ENCODE assay signal across 29 cellular contexts in the genomic region with DNA sequence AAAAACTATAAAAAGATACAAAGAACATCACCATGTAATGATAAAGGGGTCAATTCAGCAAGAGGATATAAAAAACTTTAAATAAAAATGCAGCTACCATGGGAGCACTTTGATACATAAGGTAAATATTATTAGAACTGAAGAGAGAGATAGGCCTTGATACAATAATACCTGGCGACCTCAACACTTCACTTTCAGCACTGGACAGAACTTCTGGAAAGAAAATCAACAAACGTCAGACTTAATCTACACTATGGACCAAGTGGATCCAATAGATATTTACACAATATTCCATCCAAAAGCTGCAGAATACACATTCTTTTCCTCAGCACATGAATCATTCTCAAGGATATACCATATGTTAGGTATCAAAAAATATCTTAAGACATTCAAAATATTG. TPM values are rescaled to one million over a fixed set of nuclear protein-coding genes. Genes with fewer than 3 reads are reported as not detected.
"Had no signal": no experiment of that assay in that cellular context is flagged by ENCODE, and none has a peak within 500 bp of the region (broad histone marks: within the 10 kb centered on the region; RNA-seq: fewer than 3 reads in every experiment).

No MANE protein-coding gene starts in this region.

- H3K4me1 ChIP-seq: stomach, suprapubic skin, testis, thyroid gland, tibial artery, tibial nerve, transverse colon, upper lobe of left lung, upper lobe of right lung, uterus, vagina had no signal

- H3K36me3 ChIP-seq: stomach, suprapubic skin, thoracic aorta, thyroid gland, tibial artery, tibial nerve, transverse colon, upper lobe of left lung, upper lobe of right lung, uterus, vagina had no signal

- H3K27ac ChIP-seq: stomach, suprapubic skin, testis, thoracic aorta, thyroid gland, tibial artery, tibial nerve, transverse colon, upper lobe of left lung, upper lobe of right lung, uterus, vagina had no signal

- H3K27ac Mint-ChIP-seq: stimulated activated effector memory CD8-positive, alpha-beta T cell treated with anti-CD3 and anti-CD28 coated beads, Interleukin-12 subunit alpha, Interleukin-12 subunit beta, amount 100 ng/mL, for 72 hours; stimulated activated memory B cell treated with anti-CD40 and anti-IgM and Interleukin-4, amounts not matched to agents 10 μg/mL and 1 μg/mL and 100 μg/mL, for 72 hours; stimulated activated naive B cell treated with anti-CD40 and anti-IgM and Interleukin-4, amounts not matched to agents 10 μg/mL and 1 μg/mL and 100 μg/mL, for 72 hours; stimulated activated naive CD8-positive, alpha-beta T cell treated with anti-CD3 and anti-CD28 coated beads, Interleukin-15, amount 100 ng/mL, for 72 hours; stimulated activated naive CD8-positive, alpha-beta T cell treated with anti-CD3 and anti-CD28 coated beads, Interleukin-15, Interleukin-2, amounts not matched to agents 100 ng/mL and 50 ng/mL, for 24 hours; type B pancreatic cell had no signal

- H3K4me3 Mint-ChIP-seq: stimulated activated effector memory CD8-positive, alpha-beta T cell treated with anti-CD3 and anti-CD28 coated beads, Interleukin-12 subunit alpha, Interleukin-12 subunit beta, amount 100 ng/mL, for 72 hours; stimulated activated memory B cell treated with anti-CD40 and anti-IgM and Interleukin-4, amounts not matched to agents 10 μg/mL and 1 μg/mL and 100 μg/mL, for 72 hours; stimulated activated naive B cell treated with anti-CD40 and anti-IgM and Interleukin-4, amounts not matched to agents 10 μg/mL and 1 μg/mL and 100 μg/mL, for 72 hours; stimulated activated naive CD8-positive, alpha-beta T cell treated with anti-CD3 and anti-CD28 coated beads, Interleukin-15, amount 100 ng/mL, for 72 hours; stimulated activated naive CD8-positive, alpha-beta T cell treated with anti-CD3 and anti-CD28 coated beads, Interleukin-15, Interleukin-2, amounts not matched to agents 100 ng/mL and 50 ng/mL, for 24 hours; type B pancreatic cell had no signal

- DNase-seq: stimulated activated CD4-positive, alpha-beta T cell treated with anti-CD3 and anti-CD28 coated beads, Interleukin-2, amount 100 ng/mL, for 48 hours; stimulated activated CD4-positive, alpha-beta T cell treated with anti-CD3 and anti-CD28 coated beads, Interleukin-4, amount 100 ng/mL, for 1 hour; stimulated activated CD4-positive, alpha-beta T cell treated with anti-CD3 and anti-CD28 coated beads, Interleukin-4, amount 100 ng/mL, for 24 hours; stimulated activated CD4-positive, alpha-beta T cell treated with anti-CD3 and anti-CD28 coated beads, Interleukin-4, amount 100 ng/mL, for 4 hours; stimulated activated CD8-positive, alpha-beta memory T cell treated with anti-CD3 and anti-CD28 coated beads, Interleukin-4, amount 100 ng/mL, for 48 hours; stimulated activated naive B cell treated with anti-CD40 and anti-IgM and Interleukin-4, amounts not matched to agents 10 μg/mL and 1 μg/mL and 100 μg/mL, for 72 hours; stimulated activated naive CD4-positive, alpha-beta T cell; stimulated activated naive CD4-positive, alpha-beta T cell treated with Interleukin-2 at 50 U/mL for 16 hours; stimulated activated naive CD8-positive, alpha-beta T cell treated with anti-CD3 and anti-CD28 coated beads, Interleukin-15, amount 100 ng/mL, for 72 hours; stimulated activated naive CD8-positive, alpha-beta T cell treated with anti-CD3 and anti-CD28 coated beads, Interleukin-15, Interleukin-2, amounts not matched to agents 100 U/mL and 50 U/mL, for 24 hours; stomach; substantia nigra; testis; thyroid gland; tibial artery; transverse colon; trophoblast cell; upper lobe of left lung; upper lobe of right lung; uterus had no signal

- H3K27me3 Mint-ChIP-seq: stimulated activated naive B cell treated with anti-CD40 and anti-IgM and Interleukin-4, amounts not matched to agents 10 μg/mL and 1 μg/mL and 100 μg/mL, for 72 hours; stimulated activated naive CD8-positive, alpha-beta T cell treated with anti-CD3 and anti-CD28 coated beads, Interleukin-15, Interleukin-2, amounts not matched to agents 100 ng/mL and 50 ng/mL, for 24 hours; type B pancreatic cell had no signal

- H3K4me1 Mint-ChIP-seq: stimulated activated effector memory CD8-positive, alpha-beta T cell treated with anti-CD3 and anti-CD28 coated beads, Interleukin-12 subunit alpha, Interleukin-12 subunit beta, amount 100 ng/mL, for 72 hours; stimulated activated memory B cell treated with anti-CD40 and anti-IgM and Interleukin-4, amounts not matched to agents 10 μg/mL and 1 μg/mL and 100 μg/mL, for 72 hours; stimulated activated naive B cell treated with anti-CD40 and anti-IgM and Interleukin-4, amounts not matched to agents 10 μg/mL and 1 μg/mL and 100 μg/mL, for 72 hours; stimulated activated naive CD8-positive, alpha-beta T cell treated with anti-CD3 and anti-CD28 coated beads, Interleukin-15, amount 100 ng/mL, for 72 hours had no signal

- H3K9me3 ChIP-seq: stomach, suprapubic skin, testis, thoracic aorta, thyroid gland, tibial artery, tibial nerve, transverse colon, upper lobe of left lung, upper lobe of right lung, uterus, vagina had no signal

- H3K4me3 ChIP-seq: stomach, suprapubic skin, testis, thoracic aorta, thyroid gland, tibial artery, tibial nerve, transverse colon, upper lobe of left lung, upper lobe of right lung, uterus, vagina had no signal

- FAIRE-seq: urothelium cell line had no signal

- H3K36me3 Mint-ChIP-seq: stimulated activated effector memory CD8-positive, alpha-beta T cell treated with anti-CD3 and anti-CD28 coated beads, Interleukin-12 subunit alpha, Interleukin-12 subunit beta, amount 100 ng/mL, for 72 hours; stimulated activated memory B cell treated with anti-CD40 and anti-IgM and Interleukin-4, amounts not matched to agents 10 μg/mL and 1 μg/mL and 100 μg/mL, for 72 hours; stimulated activated naive B cell treated with anti-CD40 and anti-IgM and Interleukin-4, amounts not matched to agents 10 μg/mL and 1 μg/mL and 100 μg/mL, for 72 hours; type B pancreatic cell had no signal

- ATAC-seq: stimulated activated effector memory CD8-positive, alpha-beta T cell treated with anti-CD3 and anti-CD28 coated beads, Interleukin-12 subunit alpha, Interleukin-12 subunit beta, amount 100 ng/mL, for 72 hours; stimulated activated memory B cell treated with anti-CD40 and anti-IgM and Interleukin-4, amounts not matched to agents 10 μg/mL and 1 μg/mL and 100 μg/mL, for 72 hours; stimulated activated naive B cell treated with anti-CD40 and anti-IgM and Interleukin-4, amounts not matched to agents 10 μg/mL and 1 μg/mL and 100 μg/mL, for 72 hours; stimulated activated naive CD8-positive, alpha-beta T cell treated with anti-CD3 and anti-CD28 coated beads, Interleukin-15, amount 100 ng/mL, for 72 hours; stimulated activated naive CD8-positive, alpha-beta T cell treated with anti-CD3 and anti-CD28 coated beads, Interleukin-15, Interleukin-2, amounts not matched to agents 100 U/mL and 50 U/mL, for 24 hours; upper lobe of right lung had no signal

- H3K9me3 Mint-ChIP-seq: stimulated activated effector memory CD8-positive, alpha-beta T cell treated with anti-CD3 and anti-CD28 coated beads, Interleukin-12 subunit alpha, Interleukin-12 subunit beta, amount 100 ng/mL, for 72 hours; stimulated activated memory B cell treated with anti-CD40 and anti-IgM and Interleukin-4, amounts not matched to agents 10 μg/mL and 1 μg/mL and 100 μg/mL, for 72 hours; stimulated activated naive B cell treated with anti-CD40 and anti-IgM and Interleukin-4, amounts not matched to agents 10 μg/mL and 1 μg/mL and 100 μg/mL, for 72 hours; stimulated activated naive CD8-positive, alpha-beta T cell treated with anti-CD3 and anti-CD28 coated beads, Interleukin-15, amount 100 ng/mL, for 72 hours; stimulated activated naive CD8-positive, alpha-beta T cell treated with anti-CD3 and anti-CD28 coated beads, Interleukin-15, Interleukin-2, amounts not matched to agents 100 ng/mL and 50 ng/mL, for 24 hours; type B pancreatic cell had no signal

RNA-seq across cellular contexts. Expression of a gene that starts 42.0 kb away (rescaled TPM):
- total RNA-seq: suprapubic skin had no signal
